ENCODE assay signal across 8 cellular contexts in genomic region chr6:71886184-71887005, GRCh38. TPM values are rescaled to one million over a fixed set of nuclear protein-coding genes. Genes with fewer than 3 reads are reported as not detected.
A peak's percentile ranks its signal among the peaks of the same experiment; 100 is the strongest.
DNase-seq lines count a peak whose midpoint lies in the region; ATAC-seq, FAIRE-seq and TF ChIP-seq lines count a peak whose summit lies in the region.

TSS of gene RIMS1 (plus strand) at chr6:71886550. CDS start at chr6:71887024, 474 bp downstream.

- H3K9me3 ChIP-seq in hepatocyte (ENCODE audit: low read depth): no peaks in the 10 kb centered on the region
- H3K9me3 ChIP-seq in spleen: no peaks in the 10 kb centered on the region

- no peaks in the 10 kb centered on the region for H3K9me2 ChIP-seq in hepatocyte (replicated peaks; ENCODE audit: insufficient read depth)

- peak within 1 kb of the TSS; percentile 92 for H3K4me2 ChIP-seq in hepatocyte

- intact Hi-C loops in activated B cell treated with CpG ODN at 0.5 μM for 24 hours (cut with micrococcal nuclease): no loop called here
- intact Hi-C loops in spleen (cut with DNase I; ENCODE audit: low total_unique reads): no loop called here

- peaks cover 4% of the 10 kb centered on the region for H3K4me1 ChIP-seq in hepatocyte (ENCODE audit: insufficient read depth)
- peaks cover 0 to 6% (median 0%) of the 10 kb centered on the region in 6 donors for H3K4me1 ChIP-seq in spleen

- H3K9me3 Mint-ChIP-seq in activated B cell treated with CpG ODN at 0.5 μM for 24 hours: no peaks in the 10 kb centered on the region

- H3K36me3 ChIP-seq in hepatocyte (replicated peaks; ENCODE audit: insufficient read depth, low read depth) (no peaks in the 10 kb centered on the region), spleen (no peaks in the 10 kb centered on the region)

- no peak within 1 kb of the TSS for H3K27ac Mint-ChIP-seq in activated B cell treated with CpG ODN at 0.5 μM for 24 hours

- peak; percentile 70 for DNase-seq in GM10266 (ENCODE audit: extremely low spot score)
- peak; percentile 55 for DNase-seq in HuH-7 (ENCODE audit: low spot score)
- no peak for DNase-seq in activated B cell treated with CpG ODN at 0.5 μM for 24 hours
- DNase-seq in hepatocyte (ENCODE audit: low spot score): peak; percentile 54
- peak; percentile 63 for DNase-seq in spleen
- DNase-seq in mesenteric fat pad (ENCODE audit: low spot score): no peak
- no peak for DNase-seq in H54 (ENCODE audit: insufficient read length, low spot score)

- H2AFZ ChIP-seq in hepatocyte: peak within 1 kb of the TSS; percentile 52

- peaks cover 6% of the 10 kb centered on the region for H3K4me1 Mint-ChIP-seq in activated B cell treated with CpG ODN at 0.5 μM for 24 hours

- H3K27me3 ChIP-seq in hepatocyte (peaks cover 49% of the 10 kb centered on the region), spleen (replicated peaks in 1 of 7) (peaks cover 0 to 64% (median 22%) of the 10 kb centered on the region in 7 donors)

- H3K27ac ChIP-seq in hepatocyte: no peak within 1 kb of the TSS
- no peak within 1 kb of the TSS for H3K27ac ChIP-seq in spleen

- H3K4me3 ChIP-seq in hepatocyte (peak within 1 kb of the TSS; percentile 75), spleen (peak within 1 kb of the TSS in 3 of 8 donors; percentile 2 to 57 (median 17))

- POLR2A ChIA-PET in activated B cell treated with CpG ODN at 0.5 μM for 24 hours (lab: Charles Lee): no interaction called here

- no peak for FAIRE-seq in H54 (lab: Jason Lieb, UNC)

- 5% methylated on average over 24 of the region's 70 CpGs for WGBS in hepatocyte (ENCODE audit: low lambda C conversion rate, missing lambda C conversion rate)
- WGBS in spleen, 5 donors: 2 to 3% (median 3%) methylated on average over 38 to 70 of the region's 70 CpGs

- CTCF ChIA-PET in activated B cell treated with CpG ODN at 0.5 μM for 24 hours (lab: Charles Lee): no interaction called here

- no peak for TF ChIP-seq POLR2A in spleen (IDR thresholded peaks at IDR 0.05)
- TF ChIP-seq POLR2A in H54 (IDR thresholded peaks at IDR 0.05; ENCODE audit: low read depth, low read length): no peak

- no peaks in the 10 kb centered on the region for H3K79me2 ChIP-seq in hepatocyte

- peaks cover 35% of the 10 kb centered on the region for H3K27me3 Mint-ChIP-seq in activated B cell treated with CpG ODN at 0.5 μM for 24 hours

- ATAC-seq in GM21423 (IDR thresholded peaks at IDR 0.05; ENCODE audit: unreplicated experiment): peak; percentile 83
- no peak for ATAC-seq in activated B cell treated with CpG ODN at 0.5 μM for 24 hours (ENCODE audit: low read depth)

- TF ChIP-seq CTCF in GM10266 (IDR thresholded peaks at IDR 0.05; ENCODE audit: control insufficient read depth, insufficient read depth, low read depth, missing control alignments) (no peak), activated B cell treated with CpG ODN at 0.5 μM for 24 hours (IDR thresholded peaks at IDR 0.05) (no peak), hepatocyte (IDR thresholded peaks at IDR 0.05; ENCODE audit: poor library complexity) (peak; percentile 35), spleen (IDR thresholded peaks at IDR 0.05 in 8 of 11, conservative IDR thresholded peaks at IDR 0.05 in 3 of 11) (no peak)

- H3K36me3 Mint-ChIP-seq in activated B cell treated with CpG ODN at 0.5 μM for 24 hours (ENCODE audit: low read depth): no peaks in the 10 kb centered on the region

- no peaks in the 10 kb centered on the region for H4K20me1 ChIP-seq in hepatocyte (ENCODE audit: insufficient read depth, poor library complexity, severe bottlenecking)

- H3K4me3 Mint-ChIP-seq in activated B cell treated with CpG ODN at 0.5 μM for 24 hours: peak within 1 kb of the TSS; percentile 35

RNA-seq across cellular contexts. Expression of gene RIMS1, which starts in this region (rescaled TPM):
- total RNA-seq in activated B cell treated with CpG ODN at 0.5 μM for 24 hours (not detected in 2 replicates), hepatocyte (3.5 and 5.5 TPM in 2 replicates), spleen (not detected), mesenteric fat pad (2.1 TPM)
- polyA plus RNA-seq in hepatocyte (0.45 and 1.9 TPM in 2 replicates), spleen (not detected)

Comparison
In these comparisons a context has a peak if more than half of its experiments do, and no peak if none do; other contexts are left out.
1. Peak in DNase-seq in spleen; RNA of the gene not detected or under 1 TPM.
2. DNase-seq: peak in GM10266 (single experiment), HuH-7 (single experiment) and hepatocyte (single experiment); none in activated B cell treated with CpG ODN at 0.5 μM for 24 hours (single experiment), mesenteric fat pad (single experiment) and H54 (single experiment).